ENCODE assay signal across 9 cellular contexts in genomic region chr5:59275537-59276276, GRCh38.
DNase-seq lines count a peak whose midpoint lies in the region; ATAC-seq and TF ChIP-seq lines count a peak whose summit lies in the region.
"Had no signal": no experiment of that assay in that cellular context is flagged by ENCODE, and none has a peak within 500 bp of the region (broad histone marks: within the 10 kb centered on the region; RNA-seq: fewer than 3 reads in every experiment).

No MANE protein-coding gene starts in this region.

- H3K4me3 ChIP-seq in RWPE2 (ENCODE audit: severe bottlenecking) (peak overlapping the region; percentile 24), fibroblast of lung (replicated peaks in 1 of 4; ENCODE audit: control extremely low read depth in 1 of 4, insufficient read depth in 1 of 4, low read depth in 3 of 4, low read length in 4 of 4) (peak overlapping the region; percentile 34 to 79 (median 52)), aorta (ENCODE audit: low read length in 2 of 2) (peak overlapping the region; percentile 93 to 96)
- H3K4me3 ChIP-seq: K562 had no signal

- H3K9me3 ChIP-seq in RWPE2 (ENCODE audit: severe bottlenecking) (no peaks in the 10 kb centered on the region), fibroblast of lung (ENCODE audit: control insufficient read depth, insufficient read depth, low read depth, low read length) (no peaks in the 10 kb centered on the region), aorta (ENCODE audit: control insufficient read depth, low read length) (no peaks in the 10 kb centered on the region)

- H3K36me3 ChIP-seq in RWPE2 (ENCODE audit: low read depth), result no peaks in the 10 kb centered on the region
- H3K36me3 ChIP-seq in fibroblast of lung (ENCODE audit: control insufficient read depth, insufficient read depth, low read length), result no peaks in the 10 kb centered on the region
- no peaks in the 10 kb centered on the region for H3K36me3 ChIP-seq in aorta (ENCODE audit: control insufficient read depth in 1 of 2, insufficient read depth in 2 of 2, low read length in 1 of 2)

- peak; percentile 84 for ATAC-seq in RWPE2 (ENCODE audit: low read depth)
- ATAC-seq in aorta (ENCODE audit: low FRiP score), result peak; percentile 89
- ATAC-seq in GM18498 (IDR thresholded peaks at IDR 0.05; ENCODE audit: unreplicated experiment), result no peak
- ATAC-seq: K562 had no signal

- peak; percentile 50 for DNase-seq in G401 (ENCODE audit: low spot score)
- no peak for DNase-seq in RWPE2 (ENCODE audit: low spot score)
- DNase-seq in fibroblast of lung (ENCODE audit: low read depth in 2 of 2), result peak; percentile 67 to 68
- peak; percentile 40 for DNase-seq in myocyte (ENCODE audit: low read depth)
- DNase-seq in aorta, result no peak
- no peak for DNase-seq in HK-2 (ENCODE audit: unreplicated experiment)
- no peak for DNase-seq in NOMO-1 treated with DMSO at 0.1 percent for 48 hours (lab: John Stamatoyannopoulos, UW; ENCODE audit: unreplicated experiment)

- no peaks in the 10 kb centered on the region for H4K20me1 ChIP-seq in fibroblast of lung (ENCODE audit: control insufficient read depth, extremely low read depth, insufficient read depth, low read length)

- H3K4me1 ChIP-seq in RWPE2 (ENCODE audit: insufficient read depth, poor library complexity, severe bottlenecking), result peaks cover 11% of the 10 kb centered on the region
- H3K4me1 ChIP-seq in fibroblast of lung (ENCODE audit: control insufficient read depth, extremely low read depth, insufficient read depth, low read length), result no peaks in the 10 kb centered on the region
- no peaks in the 10 kb centered on the region for H3K4me1 ChIP-seq in aorta (ENCODE audit: control insufficient read depth in 1 of 2, insufficient read depth in 2 of 2, low read length in 2 of 2)

- intact Hi-C loops in aorta (cut with DNase I), result no loop called here

- in situ Hi-C loops in G401 (cut with HindIII; ENCODE audit: low sequenced_read_pairs), result no loop called here

- H3K27me3 ChIP-seq in RWPE2 (ENCODE audit: insufficient read depth, poor library complexity, severe bottlenecking) (no peaks in the 10 kb centered on the region), fibroblast of lung (ENCODE audit: control insufficient read depth, insufficient read depth, low read length) (no peaks in the 10 kb centered on the region), aorta (ENCODE audit: control insufficient read depth in 1 of 2, insufficient read depth in 2 of 2, low read length in 1 of 2) (no peaks in the 10 kb centered on the region)

- no peaks in the 10 kb centered on the region for H3K79me2 ChIP-seq in fibroblast of lung (ENCODE audit: control insufficient read depth, insufficient read depth, low read length)

- 1 to 3% methylated on average over 15 of the region's 15 CpGs for whole genome bisulfite sequencing in aorta, 2 donors

- H2AFZ ChIP-seq in fibroblast of lung (ENCODE audit: low read length), result peak overlapping the region; percentile 86

- no peak overlapping the region for H3K9ac ChIP-seq in fibroblast of lung (ENCODE audit: insufficient read depth, low read length)

- TF ChIP-seq CTCF in RWPE2 (IDR thresholded peaks at IDR 0.05; ENCODE audit: poor library complexity, severe bottlenecking), result no peak
- no peak for TF ChIP-seq CTCF in fibroblast of lung (conservative IDR thresholded peaks at IDR 0.05 in 1 of 2, IDR thresholded peaks at IDR 0.05 in 1 of 2; ENCODE audit: low read depth in 1 of 2, low read length in 2 of 2)

- H3K4me2 ChIP-seq in fibroblast of lung (ENCODE audit: extremely low read depth, insufficient read depth, low read length), result peak overlapping the region; percentile 95

- peak overlapping the region; percentile 30 for H3K27ac ChIP-seq in RWPE2 (ENCODE audit: poor library complexity, severe bottlenecking)
- H3K27ac ChIP-seq in fibroblast of lung (ENCODE audit: insufficient read depth, low read length), result no peak overlapping the region
- H3K27ac ChIP-seq in aorta (ENCODE audit: low read depth in 1 of 2, low read length in 2 of 2), result peak overlapping the region; percentile 5 to 30

Comparison
In these comparisons a context has a peak if more than half of its experiments do, and no peak if none do; other contexts are left out.
1. DNase-seq: peak in G401 (single experiment), fibroblast of lung (2 of 2) and myocyte (single experiment); none in RWPE2 (single experiment), aorta (0 of 2), HK-2 (single experiment) and NOMO-1 treated with DMSO at 0.1 percent for 48 hours (single experiment).
2. H3K4me3 ChIP-seq: peak in every context shown above with its lines; median percentile 94 in aorta; 52 in fibroblast of lung; 24 in RWPE2.